8 cellular contexts compared by ENCODE assay signal in the genomic region with DNA sequence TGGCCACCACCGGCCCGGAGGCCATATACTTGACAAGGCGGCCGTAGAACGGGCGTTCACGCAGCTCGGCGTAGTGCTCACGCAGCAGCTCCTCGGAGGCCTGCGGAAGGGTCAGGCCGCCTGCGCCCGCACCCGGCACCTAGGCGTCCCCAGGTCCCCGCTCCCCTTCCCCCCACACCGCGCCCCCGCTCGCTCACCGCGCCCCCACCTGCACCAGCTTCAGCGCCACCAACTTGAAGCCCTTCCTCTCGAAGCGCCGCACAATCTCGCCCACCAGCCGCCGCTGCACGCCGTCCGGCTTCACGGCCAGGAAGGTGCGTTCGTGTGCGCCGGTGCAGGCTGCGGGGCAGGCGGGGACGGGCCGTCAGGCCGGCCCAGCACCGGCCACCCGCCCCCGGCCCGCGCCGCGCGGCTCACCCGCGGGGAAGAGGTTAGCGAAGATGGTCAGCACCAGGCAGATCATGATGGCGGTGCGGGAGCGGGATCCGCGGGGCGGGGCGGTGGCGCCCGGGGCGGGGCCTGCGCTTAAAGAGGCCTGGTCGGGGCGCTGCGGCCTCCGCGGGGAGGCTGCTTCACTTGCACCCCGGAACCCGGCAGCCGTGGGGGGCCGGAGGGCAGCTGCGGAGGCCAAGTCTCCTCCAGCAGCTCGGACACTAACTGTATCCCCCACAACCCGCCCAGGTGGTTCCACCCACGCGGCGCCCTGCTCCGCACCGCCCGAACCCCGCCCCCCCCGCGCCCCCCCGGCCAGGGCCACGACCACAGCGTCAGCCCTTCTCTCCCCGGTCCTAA. TPM values are rescaled to one million over a fixed set of nuclear protein-coding genes. Genes with fewer than 3 reads are reported as not detected.
DNase-seq lines count a peak whose midpoint lies in the region; ATAC-seq and TF ChIP-seq lines count a peak whose summit lies in the region.

A gene (minus strand): TSS at position 472 of the 792 bp plus-strand sequence. CDS start 9 bp downstream, at position 463.

- peaks cover 52% of the 10 kb centered on the region; the same call in 1 of the 2 replicates for H3K36me3 ChIP-seq in KOPT-K1 (ENCODE audit: insufficient read depth, low read length)
- H3K36me3 ChIP-seq in WERI-Rb-1, result peaks cover 66% of the 10 kb centered on the region
- H3K36me3 ChIP-seq in iPS-20b (ENCODE audit: insufficient read depth, low read depth, low read length), result peaks cover 22% of the 10 kb centered on the region
- peaks cover 25 to 34% (median 30%) of the 10 kb centered on the region in 3 donors for H3K36me3 ChIP-seq in skeletal muscle tissue (ENCODE audit: control insufficient read depth in 3 of 3, insufficient read depth in 3 of 3, low read length in 3 of 3)

- in situ Hi-C loops in T47D (cut with HindIII; ENCODE audit: low pct_unique_long_range_greater_than_20kb, low sequenced_read_pairs), result no loop called here

- H3K9ac ChIP-seq in iPS-20b (ENCODE audit: low read depth, low read length) (peak within 1 kb of the TSS; percentile 96), skeletal muscle tissue (ENCODE audit: low read depth in 1 of 3, low read length in 3 of 3) (peak within 1 kb of the TSS; percentile 74 to 95 (median 83))

- H3K4me1 ChIP-seq in iPS-20b (ENCODE audit: insufficient read depth, low read length), result no peaks in the 10 kb centered on the region; the same call in 1 of the 2 replicates
- H3K4me1 ChIP-seq in skeletal muscle tissue (ENCODE audit: control insufficient read depth in 3 of 3, insufficient read depth in 3 of 3, low read length in 3 of 3), result peaks cover 29 to 49% (median 37%) of the 10 kb centered on the region in 3 donors

- H3K4me3 ChIP-seq in WERI-Rb-1 (ENCODE audit: low read depth, low read length) (peak within 1 kb of the TSS; percentile 77), iPS-20b (ENCODE audit: low read length) (peak within 1 kb of the TSS; percentile 94), skeletal muscle tissue (ENCODE audit: low read length in 3 of 3) (peak within 1 kb of the TSS; percentile 67 to 90 (median 90))

- TF ChIP-seq CTCF in GM10266 (IDR thresholded peaks at IDR 0.05; ENCODE audit: control insufficient read depth, insufficient read depth, low read depth, missing control alignments) (no peak), WERI-Rb-1 (IDR thresholded peaks at IDR 0.05; ENCODE audit: low read depth, low read length) (no peak)

- no peak for ATAC-seq in HG03175 (IDR thresholded peaks at IDR 0.05; ENCODE audit: unreplicated experiment)
- ATAC-seq in HG02678 (IDR thresholded peaks at IDR 0.05; ENCODE audit: unreplicated experiment), result no peak

- peak; percentile 94 for DNase-seq in GM10266 (ENCODE audit: extremely low spot score)
- peak; percentile 77 for DNase-seq in WERI-Rb-1
- DNase-seq in T47D (ENCODE audit: low read depth in 1 of 2, low spot score in 1 of 2), result peak; percentile 77 to 88

- H3K27me3 ChIP-seq in WERI-Rb-1 (ENCODE audit: insufficient read depth, low read depth, severe bottlenecking) (no peaks in the 10 kb centered on the region), iPS-20b (ENCODE audit: insufficient read depth, low read length) (no peaks in the 10 kb centered on the region), skeletal muscle tissue (ENCODE audit: control insufficient read depth in 3 of 3, insufficient read depth in 3 of 3, low read length in 3 of 3) (no peaks in the 10 kb centered on the region)

- H3K27ac ChIP-seq in KOPT-K1 (ENCODE audit: low read depth, low read length, poor library complexity, severe bottlenecking), result peak within 1 kb of the TSS; percentile 85
- H3K27ac ChIP-seq in WERI-Rb-1, result peak within 1 kb of the TSS; percentile 87
- peak within 1 kb of the TSS; percentile 85 for H3K27ac ChIP-seq in iPS-20b (ENCODE audit: low read length)
- peak within 1 kb of the TSS; percentile 30 for H3K27ac ChIP-seq in skeletal muscle tissue (ENCODE audit: low read depth, low read length)

- no peaks in the 10 kb centered on the region for H3K9me3 ChIP-seq in KOPT-K1 (ENCODE audit: insufficient read depth, low read length, poor library complexity, severe bottlenecking)
- no peaks in the 10 kb centered on the region for H3K9me3 ChIP-seq in WERI-Rb-1 (ENCODE audit: severe bottlenecking)
- H3K9me3 ChIP-seq in iPS-20b (ENCODE audit: insufficient read depth, low read depth, low read length), result no peaks in the 10 kb centered on the region
- no peaks in the 10 kb centered on the region for H3K9me3 ChIP-seq in skeletal muscle tissue (ENCODE audit: control insufficient read depth in 3 of 3, low read length in 3 of 3)

RNA-seq across cellular contexts. Expression of the gene that starts here (rescaled TPM):
- 20.4 TPM for total RNA-seq in skeletal muscle tissue

Comparison
In these comparisons a context has a peak if more than half of its experiments do, and no peak if none do; other contexts are left out.
1. H3K27ac ChIP-seq: peak in every context shown above with its lines; median percentile 87 in WERI-Rb-1; 85 in KOPT-K1; 85 in iPS-20b; 30 in skeletal muscle tissue.